1 cellular context compared by ENCODE assay signal in the genomic region with DNA sequence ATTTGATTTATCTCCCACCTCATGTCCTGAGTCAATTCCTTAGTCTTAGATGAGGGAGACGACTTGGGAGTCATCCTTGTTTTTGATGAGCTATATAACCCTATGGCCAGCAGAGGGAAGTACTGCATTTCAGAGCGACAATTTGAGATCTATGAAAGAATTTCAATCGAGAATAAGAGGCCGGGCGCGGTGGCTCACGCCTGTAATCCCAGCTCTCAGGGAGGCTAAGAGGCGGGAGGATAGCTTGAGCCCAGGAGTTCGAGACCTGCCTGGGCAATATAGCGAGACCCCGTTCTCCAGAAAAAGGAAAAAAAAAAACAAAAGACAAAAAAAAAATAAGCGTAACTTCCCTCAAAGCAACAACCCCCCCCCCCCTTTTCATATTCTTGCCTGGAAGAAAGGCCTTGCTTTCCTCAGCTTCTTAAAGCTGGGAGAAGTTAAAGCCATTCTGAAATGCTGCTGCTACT.
TF ChIP-seq lines count a peak whose summit lies in the region.

No MANE protein-coding gene starts in this region.

TF ChIP-seq in H1, 55 proteins besides CTCF, POLR2A, EP300 and RAD21:
- TF ChIP-seq KDM1A (IDR thresholded peaks at IDR 0.05; ENCODE audit: borderline replicate concordance, low read length) (peak; percentile 87), TBP (IDR thresholded peaks at IDR 0.05; ENCODE audit: low read depth, low read length) (peak; percentile 76)
